19 cellular contexts compared by ENCODE assay signal in the genomic region with DNA sequence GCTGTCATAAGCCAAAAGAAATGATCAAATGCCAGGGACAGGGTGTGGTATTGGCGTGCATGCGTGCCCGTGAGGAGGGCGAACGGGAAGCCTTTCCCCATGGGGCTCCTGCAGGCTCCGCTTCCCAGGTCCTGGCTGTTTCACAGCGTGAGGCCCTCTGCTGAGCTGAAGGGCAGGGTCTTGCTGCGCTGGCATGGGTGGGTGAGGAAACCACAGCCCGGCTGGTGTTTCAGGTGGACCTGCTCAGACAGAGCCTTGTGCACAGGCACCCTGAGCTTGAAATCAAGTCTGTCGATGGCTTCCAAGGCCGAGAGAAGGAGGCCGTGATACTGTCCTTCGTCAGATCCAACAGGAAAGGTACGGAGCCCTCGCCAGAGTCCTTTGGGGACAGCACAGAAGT. TPM values are rescaled to one million over a fixed set of nuclear protein-coding genes. Genes with fewer than 3 reads are reported as not detected.
A peak's percentile ranks its signal among the peaks of the same experiment; 100 is the strongest.
DNase-seq lines count a peak whose midpoint lies in the region; ATAC-seq, FAIRE-seq and TF ChIP-seq lines count a peak whose summit lies in the region.
"Had no signal": no experiment of that assay in that cellular context is flagged by ENCODE, and none has a peak within 500 bp of the region (broad histone marks: within the 10 kb centered on the region; RNA-seq: fewer than 3 reads in every experiment).

No MANE protein-coding gene starts in this region.

- FAIRE-seq in kidney (lab: Jason Lieb, UNC), result no peak

- H3K27ac ChIP-seq in left ventricle myocardium inferior (replicated peaks), result peak overlapping the region; percentile 12
- no peak overlapping the region for H3K27ac ChIP-seq in heart right ventricle
- no peak overlapping the region for H3K27ac ChIP-seq in kidney (ENCODE audit: low read depth in 2 of 2, low read length in 2 of 2)
- peak overlapping the region; percentile 80 to 94 (median 92) for H3K27ac ChIP-seq in sigmoid colon
- H3K27ac ChIP-seq: 22Rv1, HL-60 had no signal

- H3K36me3 Mint-ChIP-seq in activated CD8-positive, alpha-beta T cell treated with anti-CD3 and anti-CD28 coated beads for 36 hours (ENCODE audit: low read depth), result peaks cover 12% of the 10 kb centered on the region

- ATAC-seq in heart right ventricle (no peak), HG03432 (IDR thresholded peaks at IDR 0.05; ENCODE audit: unreplicated experiment) (no peak), HG03439 (IDR thresholded peaks at IDR 0.05; ENCODE audit: unreplicated experiment) (no peak)
- no peak for ATAC-seq in activated CD8-positive, alpha-beta T cell treated with anti-CD3 and anti-CD28 coated beads for 36 hours
- ATAC-seq: CD8-positive, alpha-beta T cell had no signal

- no peak overlapping the region for H3K4me3 ChIP-seq in left ventricle myocardium inferior
- H3K4me3 ChIP-seq in heart right ventricle, result no peak overlapping the region
- no peak overlapping the region for H3K4me3 ChIP-seq in kidney (ENCODE audit: low read length in 2 of 2)
- no peak overlapping the region for H3K4me3 ChIP-seq in sigmoid colon
- H3K4me3 ChIP-seq: HAP-1 had no signal

- TF ChIP-seq EP300 in sigmoid colon (IDR thresholded peaks at IDR 0.05), result no peak

- POLR2A ChIA-PET in activated CD8-positive, alpha-beta T cell treated with anti-CD3 and anti-CD28 coated beads for 36 hours (lab: Charles Lee), result no interaction called here

- TF ChIP-seq POLR2A in sigmoid colon (IDR thresholded peaks at IDR 0.05), result no peak

- no peak for DNase-seq in left ventricle myocardium inferior
- DNase-seq in heart right ventricle, result no peak
- DNase-seq in kidney, result peak; percentile 63
- no peak for DNase-seq in sigmoid colon
- DNase-seq in NCI-H1105 (lab: John Stamatoyannopoulos, UW), result no peak
- DNase-seq in activated CD8-positive, alpha-beta T cell treated with anti-CD3 and anti-CD28 coated beads for 36 hours, result no peak
- DNase-seq: CD8-positive, alpha-beta T cell; COR-L47; DND-41; GF-D8; GOT3 had no signal

- CTCF ChIA-PET in activated CD8-positive, alpha-beta T cell treated with anti-CD3 and anti-CD28 coated beads for 36 hours (lab: Charles Lee), result no interaction called here

- H3K36me3 ChIP-seq in left ventricle myocardium inferior (peaks cover 85% of the 10 kb centered on the region), heart right ventricle (peaks cover 0 to 97% (median 53%) of the 10 kb centered on the region in 9 donors), kidney (ENCODE audit: control insufficient read depth in 1 of 2, insufficient read depth in 2 of 2, low read length in 2 of 2) (peaks cover 21 to 24% of the 10 kb centered on the region in 2 donors), sigmoid colon (peaks cover 12 to 75% (median 46%) of the 10 kb centered on the region in 4 donors)

- H3K27ac Mint-ChIP-seq in activated CD8-positive, alpha-beta T cell treated with anti-CD3 and anti-CD28 coated beads for 36 hours, result no peak overlapping the region
- H3K27ac Mint-ChIP-seq: CD8-positive, alpha-beta T cell had no signal

- H3K9me3 Mint-ChIP-seq in activated CD8-positive, alpha-beta T cell treated with anti-CD3 and anti-CD28 coated beads for 36 hours, result no peaks in the 10 kb centered on the region
- H3K9me3 Mint-ChIP-seq: CD14-positive monocyte; CD8-positive, alpha-beta T cell had no signal

- H3K9me3 ChIP-seq in left ventricle myocardium inferior (replicated peaks), result no peaks in the 10 kb centered on the region
- H3K9me3 ChIP-seq in heart right ventricle, result no peaks in the 10 kb centered on the region
- H3K9me3 ChIP-seq in kidney (ENCODE audit: control insufficient read depth in 1 of 2, low read length in 2 of 2), result no peaks in the 10 kb centered on the region
- no peaks in the 10 kb centered on the region for H3K9me3 ChIP-seq in sigmoid colon
- H3K9me3 ChIP-seq: HAP-1 had no signal

- 96 to 97% methylated on average over 15 of the region's 15 CpGs for WGBS in heart right ventricle, 2 donors
- 96 to 97% methylated on average over 15 of the region's 15 CpGs for whole genome bisulfite sequencing in sigmoid colon, 2 donors

- no peaks in the 10 kb centered on the region for H3K27me3 Mint-ChIP-seq in activated CD8-positive, alpha-beta T cell treated with anti-CD3 and anti-CD28 coated beads for 36 hours

- H3K4me1 Mint-ChIP-seq in activated CD8-positive, alpha-beta T cell treated with anti-CD3 and anti-CD28 coated beads for 36 hours (ENCODE audit: low read depth), result no peaks in the 10 kb centered on the region

- H3K9ac ChIP-seq in kidney (ENCODE audit: low read length in 2 of 2), result no peak overlapping the region

- intact Hi-C loops in left ventricle myocardium inferior (cut with micrococcal nuclease) (no loop called here), heart right ventricle (cut with DNase I) (loop anchor here in 2 of 10 donors (10.0 kb wide), 1 partner anchor 150 kb away; no protein-coding TSS in a partner anchor), kidney (cut with DNase I) (no loop called here), sigmoid colon (cut with DNase I) (no loop called here)
- intact Hi-C loops in activated CD8-positive, alpha-beta T cell treated with anti-CD3 and anti-CD28 coated beads for 36 hours (cut with micrococcal nuclease), result no loop called here

- no peak overlapping the region for H3K4me3 Mint-ChIP-seq in activated CD8-positive, alpha-beta T cell treated with anti-CD3 and anti-CD28 coated beads for 36 hours
- H3K4me3 Mint-ChIP-seq: CD14-positive monocyte; CD8-positive, alpha-beta T cell had no signal

- TF ChIP-seq CTCF in left ventricle myocardium inferior (IDR thresholded peaks at IDR 0.05; ENCODE audit: borderline replicate concordance), result no peak
- TF ChIP-seq CTCF in heart right ventricle (IDR thresholded peaks at IDR 0.05), result no peak
- TF ChIP-seq CTCF in kidney (IDR thresholded peaks at IDR 0.05; ENCODE audit: borderline replicate concordance, extremely low read depth, insufficient read depth), result no peak
- TF ChIP-seq CTCF in sigmoid colon (IDR thresholded peaks at IDR 0.05), result no peak
- TF ChIP-seq CTCF in activated CD8-positive, alpha-beta T cell treated with anti-CD3 and anti-CD28 coated beads for 36 hours (IDR thresholded peaks at IDR 0.05), result no peak

- no peaks in the 10 kb centered on the region for H3K27me3 ChIP-seq in left ventricle myocardium inferior (ENCODE audit: low read depth)
- no peaks in the 10 kb centered on the region for H3K27me3 ChIP-seq in heart right ventricle
- no peaks in the 10 kb centered on the region for H3K27me3 ChIP-seq in sigmoid colon

- H3K4me1 ChIP-seq in left ventricle myocardium inferior (no peaks in the 10 kb centered on the region), heart right ventricle (peaks cover 0 to 6% (median 0%) of the 10 kb centered on the region in 9 donors), kidney (ENCODE audit: control insufficient read depth in 1 of 2, insufficient read depth in 1 of 2, low read depth in 1 of 2, low read length in 2 of 2) (no peaks in the 10 kb centered on the region), sigmoid colon (peaks cover 0 to 73% (median 49%) of the 10 kb centered on the region in 4 donors)
- H3K4me1 ChIP-seq: HAP-1 had no signal

RNA-seq across cellular contexts. Expression of gene IGHMBP2, which starts 31.4 kb away (rescaled TPM):
- total RNA-seq in left ventricle myocardium inferior, result 13.2 TPM
- 10 to 100 TPM in 8 of 10 donors, 1 to 10 TPM in 2; 9.0 to 17.7 (median 12.1) TPM for total RNA-seq in heart right ventricle
- polyA plus RNA-seq in heart right ventricle, result 10 to 100 TPM in 1 of 2 donors, 1 to 10 TPM in 1; 9.1 to 24.3 TPM
- total RNA-seq in kidney, result 19.6 TPM
- polyA plus RNA-seq in kidney (ENCODE audit: insufficient read depth, low read depth, low replicate concordance), result 8.8 TPM
- total RNA-seq in sigmoid colon, result 10 to 100 TPM; 12.2 to 41.3 (median 30.4) TPM
- 10 to 100 TPM in 1 of 3 donors, 1 to 10 TPM in 2; 5.4 to 15.7 (median 8.1) TPM for polyA plus RNA-seq in sigmoid colon
- 10 to 100 TPM; 21.1 to 24.9 TPM for total RNA-seq in activated CD8-positive, alpha-beta T cell treated with anti-CD3 and anti-CD28 coated beads for 36 hours

RNA-seq across cellular contexts. Expression of gene MRPL21, which starts 31.4 kb away (rescaled TPM):
- total RNA-seq in left ventricle myocardium inferior, result 121 TPM
- 100 to 1,000 TPM in 4 of 10 donors, 10 to 100 TPM in 6; 63.2 to 138 (median 96.7) TPM for total RNA-seq in heart right ventricle
- polyA plus RNA-seq in heart right ventricle, result 100 to 1,000 TPM; 139 to 186 TPM
- 45.0 TPM for total RNA-seq in kidney
- 147 TPM for polyA plus RNA-seq in kidney (ENCODE audit: insufficient read depth, low read depth, low replicate concordance)
- total RNA-seq in sigmoid colon, result 10 to 100 TPM; 53.7 to 99.1 (median 67.5) TPM
- 100 to 1,000 TPM; 107 to 134 (median 124) TPM for polyA plus RNA-seq in sigmoid colon
- total RNA-seq in activated CD8-positive, alpha-beta T cell treated with anti-CD3 and anti-CD28 coated beads for 36 hours, result 100 to 1,000 TPM in 1 of 2 experiments, 10 to 100 TPM in 1; 99.6 to 104 TPM

RNA-seq across cellular contexts. Expression of gene MRGPRD, which starts 45.7 kb away (rescaled TPM):
- not detected for total RNA-seq in left ventricle myocardium inferior
- not detected for total RNA-seq in heart right ventricle
- polyA plus RNA-seq in heart right ventricle, result not detected
- not detected for total RNA-seq in kidney
- not detected for polyA plus RNA-seq in kidney (ENCODE audit: insufficient read depth, low read depth, low replicate concordance)
- 1 to 10 TPM in 3 of 4 donors, not detected in 1; 1.9 to 2.2 (median 2.1) TPM for total RNA-seq in sigmoid colon
- polyA plus RNA-seq in sigmoid colon, result not detected
- total RNA-seq in activated CD8-positive, alpha-beta T cell treated with anti-CD3 and anti-CD28 coated beads for 36 hours, result not detected
- total RNA-seq: A673; CD8-positive, alpha-beta T cell had no signal
- polyA plus RNA-seq: BJ, CD14-positive monocyte had no signal

Comparison
In these comparisons a context has a peak if more than half of its experiments do, and no peak if none do; other contexts are left out.
1. H3K27ac ChIP-seq: peak in left ventricle myocardium inferior (single experiment) and sigmoid colon (4 of 4); none in heart right ventricle (0 of 10) and kidney (0 of 2).